In genomic region chr1:31572323-31573104, GRCh38 we compare ENCODE assay signal across 12 cellular contexts. TPM values are rescaled to one million over a fixed set of nuclear protein-coding genes. Genes with fewer than 3 reads are reported as not detected.
DNase-seq lines count a peak whose midpoint lies in the region; ATAC-seq and TF ChIP-seq lines count a peak whose summit lies in the region.
"Had no signal": no experiment of that assay in that cellular context is flagged by ENCODE, and none has a peak within 500 bp of the region (broad histone marks: within the 10 kb centered on the region; RNA-seq: fewer than 3 reads in every experiment).

No MANE protein-coding gene starts in this region.

- no peak overlapping the region for H3K4me3 ChIP-seq in coronary artery
- H3K4me3 ChIP-seq in lung = no peak overlapping the region
- no peak overlapping the region for H3K4me3 ChIP-seq in thyroid gland (replicated peaks in 1 of 3)
- H3K4me3 ChIP-seq in BE2C (ENCODE audit: low read depth, low read length) = no peak overlapping the region

- H3K27me3 ChIP-seq in lung (ENCODE audit: control insufficient read depth, insufficient read depth) = no peaks in the 10 kb centered on the region
- H3K27me3 ChIP-seq in thyroid gland = no peaks in the 10 kb centered on the region
- no peaks in the 10 kb centered on the region for H3K27me3 ChIP-seq in BE2C

- DNase-seq in activated CD4-positive, alpha-beta T cell treated with anti-CD3 and anti-CD28 coated beads, Interleukin-2, amount 10 ng/mL, durations not matched to agents 7 days and 5 days = peak; percentile 1
- no peak for DNase-seq in activated CD4-positive, alpha-beta T cell treated with anti-CD3 and anti-CD28 coated beads for 48 hours
- DNase-seq in coronary artery (ENCODE audit: low spot score) (no peak), lung (ENCODE audit: low spot score) (peak; percentile 58), thyroid gland (no peak), KG1 (lab: John Stamatoyannopoulos, UW) (no peak), BE2C (no peak)
- DNase-seq: nephron progenitor cell; stimulated activated CD4-positive, alpha-beta T cell treated with anti-CD3 and anti-CD28 coated beads, Interleukin-2, amount 100 ng/mL, for 24 hours; substantia nigra had no signal

- no peak overlapping the region for H3K4me3 Mint-ChIP-seq in activated CD4-positive, alpha-beta T cell treated with anti-CD3 and anti-CD28 coated beads, Interleukin-2, amount 10 ng/mL, durations not matched to agents 7 days and 5 days
- H3K4me3 Mint-ChIP-seq: nephron progenitor cell had no signal

- TF ChIP-seq POLR2A in thyroid gland (IDR thresholded peaks at IDR 0.05) = no peak

- CTCF ChIA-PET in activated CD4-positive, alpha-beta T cell treated with anti-CD3 and anti-CD28 coated beads, Interleukin-2, amount 10 ng/mL, durations not matched to agents 7 days and 5 days (lab: Charles Lee) = no interaction called here

- H3K36me3 ChIP-seq in lung (ENCODE audit: control insufficient read depth in 2 of 2, insufficient read depth in 2 of 2, low read length in 2 of 2) = no peaks in the 10 kb centered on the region
- no peaks in the 10 kb centered on the region for H3K36me3 ChIP-seq in thyroid gland
- no peaks in the 10 kb centered on the region for H3K36me3 ChIP-seq in BE2C

- peaks cover 3% of the 10 kb centered on the region for H3K27me3 Mint-ChIP-seq in activated CD4-positive, alpha-beta T cell treated with anti-CD3 and anti-CD28 coated beads, Interleukin-2, amount 10 ng/mL, durations not matched to agents 7 days and 5 days

- TF ChIP-seq CTCF in coronary artery (IDR thresholded peaks at IDR 0.05) (no peak), lung (IDR thresholded peaks at IDR 0.05; ENCODE audit: control extremely low read depth, extremely low read depth) (no peak), thyroid gland (IDR thresholded peaks at IDR 0.05) (no peak), BE2C (IDR thresholded peaks at IDR 0.05; ENCODE audit: low read depth, low read length) (no peak)

- intact Hi-C loops in thyroid gland (cut with DNase I) = no loop called here

- H3K4me1 Mint-ChIP-seq in activated CD4-positive, alpha-beta T cell treated with anti-CD3 and anti-CD28 coated beads, Interleukin-2, amount 10 ng/mL, durations not matched to agents 7 days and 5 days = peaks cover 3% of the 10 kb centered on the region

- no peaks in the 10 kb centered on the region for H3K9me3 Mint-ChIP-seq in activated CD4-positive, alpha-beta T cell treated with anti-CD3 and anti-CD28 coated beads, Interleukin-2, amount 10 ng/mL, durations not matched to agents 7 days and 5 days
- H3K9me3 Mint-ChIP-seq: nephron progenitor cell had no signal

- H3K27ac Mint-ChIP-seq in activated CD4-positive, alpha-beta T cell treated with anti-CD3 and anti-CD28 coated beads, Interleukin-2, amount 10 ng/mL, durations not matched to agents 7 days and 5 days = no peak overlapping the region
- H3K27ac Mint-ChIP-seq: nephron progenitor cell had no signal

- H3K9me3 ChIP-seq in lung (ENCODE audit: control insufficient read depth in 2 of 2, insufficient read depth in 1 of 2, low read length in 1 of 2) = no peaks in the 10 kb centered on the region
- H3K9me3 ChIP-seq in thyroid gland = no peaks in the 10 kb centered on the region
- no peaks in the 10 kb centered on the region for H3K9me3 ChIP-seq in BE2C

- H3K27ac ChIP-seq in coronary artery = peak overlapping the region; percentile 98 to 99
- peak overlapping the region; percentile 69 to 78 for H3K27ac ChIP-seq in lung (ENCODE audit: low read depth in 1 of 2, low read length in 1 of 2)
- peak overlapping the region; percentile 91 to 96 (median 93) for H3K27ac ChIP-seq in thyroid gland

- POLR2A ChIA-PET in activated CD4-positive, alpha-beta T cell treated with anti-CD3 and anti-CD28 coated beads, Interleukin-2, amount 10 ng/mL, durations not matched to agents 7 days and 5 days (lab: Charles Lee) = no interaction called here

- peaks cover 3 to 37% of the 10 kb centered on the region in 2 donors for H3K4me1 ChIP-seq in lung (ENCODE audit: control insufficient read depth in 2 of 2, insufficient read depth in 2 of 2, low read length in 2 of 2)
- H3K4me1 ChIP-seq in thyroid gland = peaks cover 74 to 85% of the 10 kb centered on the region in 2 donors
- no peaks in the 10 kb centered on the region; the same call in 1 of the 2 replicates for H3K4me1 ChIP-seq in BE2C

- H3K36me3 Mint-ChIP-seq in activated CD4-positive, alpha-beta T cell treated with anti-CD3 and anti-CD28 coated beads, Interleukin-2, amount 10 ng/mL, durations not matched to agents 7 days and 5 days (ENCODE audit: low read depth) = no peaks in the 10 kb centered on the region

- WGBS in lung, 2 donors = 63 to 77% methylated on average over 7 of the region's 7 CpGs
- WGBS in thyroid gland, 2 donors = 88 to 95% methylated on average over 6 to 7 of the region's 7 CpGs

- ATAC-seq in lung (ENCODE audit: insufficient read depth, low FRiP score) (no peak), GM18868 (IDR thresholded peaks at IDR 0.05; ENCODE audit: unreplicated experiment) (no peak)

RNA-seq across cellular contexts. Expression of gene TINAGL1, which starts 3.8 kb away (rescaled TPM):
- total RNA-seq in activated CD4-positive, alpha-beta T cell treated with anti-CD3 and anti-CD28 coated beads, Interleukin-2, amount 10 ng/mL, durations not matched to agents 7 days and 5 days = not detected
- 10 to 100 TPM; 89.4 to 90.9 TPM for total RNA-seq in lung
- polyA plus RNA-seq in lung = 10 to 100 TPM; 64.1 to 78.9 TPM
- 100 to 1,000 TPM; 157 to 391 (median 227) TPM for total RNA-seq in thyroid gland
- 0.31 TPM for polyA plus RNA-seq in BE2C (2012; ENCODE audit: insufficient read depth, insufficient read length, low read depth)

RNA-seq across cellular contexts. Expression of gene HCRTR1, which starts 45.0 kb away (rescaled TPM):
- total RNA-seq in activated CD4-positive, alpha-beta T cell treated with anti-CD3 and anti-CD28 coated beads, Interleukin-2, amount 10 ng/mL, durations not matched to agents 7 days and 5 days = not detected
- total RNA-seq in lung = under 1 TPM in 1 of 2 donors, not detected in 1; 0.14 TPM
- polyA plus RNA-seq in lung = under 1 TPM in 1 of 2 donors, not detected in 1; 0.08 TPM
- total RNA-seq in thyroid gland = 1 to 10 TPM in 2 of 4 donors, under 1 TPM in 2; 0.40 to 5.6 (median 1.3) TPM
- polyA plus RNA-seq in BE2C (2012; ENCODE audit: insufficient read depth, insufficient read length, low read depth) = not detected
- total RNA-seq: A172 had no signal

Comparison
In these comparisons a context has a peak if more than half of its experiments do, and no peak if none do; other contexts are left out.
1. DNase-seq: peak in activated CD4-positive, alpha-beta T cell treated with anti-CD3 and anti-CD28 coated beads, Interleukin-2, amount 10 ng/mL, durations not matched to agents 7 days and 5 days (single experiment) and lung (single experiment); none in activated CD4-positive, alpha-beta T cell treated with anti-CD3 and anti-CD28 coated beads for 48 hours (single experiment), coronary artery (single experiment), thyroid gland (0 of 2), KG1 (single experiment) and BE2C (single experiment).
2. RNA of gene TINAGL1, which starts 3.8 kb away (total RNA-seq): 157 to 391 TPM in thyroid gland and 89.4 to 90.9 TPM in lung; not detected in activated CD4-positive, alpha-beta T cell treated with anti-CD3 and anti-CD28 coated beads, Interleukin-2, amount 10 ng/mL, durations not matched to agents 7 days and 5 days; every median in the first group is over 10 times any median in the second.
3. Peak in every context shown above with its lines, with median percentiles within 50 percentile points of each other: H3K27ac ChIP-seq.